13 cellular contexts compared by ENCODE assay signal in genomic region chr11:76652989-76653673, GRCh38. TPM values are rescaled to one million over a fixed set of nuclear protein-coding genes. Genes with fewer than 3 reads are reported as not detected.
DNase-seq lines count a peak whose midpoint lies in the region; ATAC-seq, FAIRE-seq and TF ChIP-seq lines count a peak whose summit lies in the region.
"Had no signal": no experiment of that assay in that cellular context is flagged by ENCODE, and none has a peak within 500 bp of the region (broad histone marks: within the 10 kb centered on the region; RNA-seq: fewer than 3 reads in every experiment).

No MANE protein-coding gene starts in this region.

- WGBS in esophagus muscularis mucosa, result 59% methylated on average over 11 of the region's 12 CpGs
- 66% methylated on average over 12 of the region's 12 CpGs for WGBS in suprapubic skin
- 53% methylated on average over 12 of the region's 12 CpGs for WGBS in HepG2 (ENCODE audit: low lambda C conversion rate)

- TF ChIP-seq CTCF in esophagus muscularis mucosa (IDR thresholded peaks at IDR 0.05) (no peak), mesothelial cell of epicardium (IDR thresholded peaks at IDR 0.05; ENCODE audit: unreplicated experiment) (no peak), suprapubic skin (IDR thresholded peaks at IDR 0.05) (no peak), HepG2 (CRISPR knock-in tag; IDR thresholded peaks at IDR 0.05) (no peak), WERI-Rb-1 (IDR thresholded peaks at IDR 0.05; ENCODE audit: low read depth, low read length) (no peak)

- H3K4me1 ChIP-seq in esophagus muscularis mucosa (peaks cover 52 to 61% (median 57%) of the 10 kb centered on the region in 4 donors), suprapubic skin (peaks cover 39% of the 10 kb centered on the region), HepG2 (ENCODE audit: insufficient read depth, low read length) (no peaks in the 10 kb centered on the region)

- H3K4me1 Mint-ChIP-seq in activated CD4-positive, alpha-beta memory T cell treated with anti-CD3 and anti-CD28 coated beads, Interleukin-2, amount 10 ng/mL, durations not matched to agents 7 days and 5 days, result no peaks in the 10 kb centered on the region
- H3K4me1 Mint-ChIP-seq in mesothelial cell of epicardium, result peaks cover 33% of the 10 kb centered on the region

- no peak overlapping the region for H3K4me2 ChIP-seq in HepG2 (ENCODE audit: low read depth, low read length)

- H3K36me3 ChIP-seq in esophagus muscularis mucosa (peaks cover 0 to 23% (median 4%) of the 10 kb centered on the region in 4 donors), suprapubic skin (peaks cover 4% of the 10 kb centered on the region), HepG2 (replicated peaks in 1 of 2; ENCODE audit: control insufficient read depth in 1 of 2, insufficient read depth in 2 of 2, low read length in 2 of 2) (no peaks in the 10 kb centered on the region), WERI-Rb-1 (no peaks in the 10 kb centered on the region)

- no peak overlapping the region for H3K27ac Mint-ChIP-seq in activated CD4-positive, alpha-beta memory T cell treated with anti-CD3 and anti-CD28 coated beads, Interleukin-2, amount 10 ng/mL, durations not matched to agents 7 days and 5 days
- peak overlapping the region; percentile 75 for H3K27ac Mint-ChIP-seq in mesothelial cell of epicardium
- H3K27ac Mint-ChIP-seq: memory B cell, T-cell had no signal

- H3K4me3 ChIP-seq in esophagus muscularis mucosa (no peak overlapping the region), suprapubic skin (no peak overlapping the region), HepG2 (replicated peaks in 1 of 3; ENCODE audit: insufficient read depth in 1 of 3, low read depth in 2 of 3, low read length in 3 of 3) (no peak overlapping the region), WERI-Rb-1 (ENCODE audit: low read depth, low read length) (no peak overlapping the region)
- H3K4me3 ChIP-seq: skin epidermis had no signal

- CTCF ChIA-PET in activated CD4-positive, alpha-beta memory T cell treated with anti-CD3 and anti-CD28 coated beads, Interleukin-2, amount 10 ng/mL, durations not matched to agents 7 days and 5 days (lab: Charles Lee), result no interaction called here
- CTCF ChIA-PET in HepG2 (lab: Yijun Ruan, JAX; ENCODE audit: low intra/inter-chr PET ratio, low total read pairs), result no interaction called here

- FAIRE-seq in HepG2 (lab: Jason Lieb, UNC), result no peak
- FAIRE-seq: D721Med had no signal

- no peaks in the 10 kb centered on the region for H3K9me3 Mint-ChIP-seq in activated CD4-positive, alpha-beta memory T cell treated with anti-CD3 and anti-CD28 coated beads, Interleukin-2, amount 10 ng/mL, durations not matched to agents 7 days and 5 days
- no peaks in the 10 kb centered on the region for H3K9me3 Mint-ChIP-seq in mesothelial cell of epicardium
- H3K9me3 Mint-ChIP-seq: T-cell had no signal

- H3K27ac ChIP-seq in esophagus muscularis mucosa (replicated peaks in 1 of 4) (peak overlapping the region; percentile 66 to 74 (median 68)), suprapubic skin (peak overlapping the region; percentile 24), HepG2 (ENCODE audit: extremely low read length, insufficient read depth, low read length) (no peak overlapping the region), WERI-Rb-1 (no peak overlapping the region)

- no peak for ATAC-seq in HepG2
- ATAC-seq: T-cell had no signal

- TF ChIP-seq POLR2A in esophagus muscularis mucosa (IDR thresholded peaks at IDR 0.05; ENCODE audit: low read depth), result no peak
- no peak for TF ChIP-seq POLR2A in suprapubic skin (IDR thresholded peaks at IDR 0.05)
- no peak for TF ChIP-seq POLR2A in HepG2 (IDR thresholded peaks at IDR 0.05; ENCODE audit: insufficient read depth in 1 of 2, low read depth in 2 of 2, low read length in 2 of 2)

- no peaks in the 10 kb centered on the region for H3K36me3 Mint-ChIP-seq in activated CD4-positive, alpha-beta memory T cell treated with anti-CD3 and anti-CD28 coated beads, Interleukin-2, amount 10 ng/mL, durations not matched to agents 7 days and 5 days (ENCODE audit: low read depth)
- no peaks in the 10 kb centered on the region for H3K36me3 Mint-ChIP-seq in mesothelial cell of epicardium
- H3K36me3 Mint-ChIP-seq: memory B cell, T-cell had no signal

- H3K27me3 ChIP-seq in esophagus muscularis mucosa, result no peaks in the 10 kb centered on the region
- no peaks in the 10 kb centered on the region for H3K27me3 ChIP-seq in suprapubic skin
- H3K27me3 ChIP-seq in HepG2 (ENCODE audit: control insufficient read depth in 1 of 2, insufficient read depth in 2 of 2, low read length in 2 of 2), result peaks cover 3 to 20% of the 10 kb centered on the region in 2 experiments; a peak in 4 of 5 replicates
- no peaks in the 10 kb centered on the region for H3K27me3 ChIP-seq in WERI-Rb-1 (ENCODE audit: insufficient read depth, low read depth, severe bottlenecking)
- H3K27me3 ChIP-seq: brain microvascular endothelial cell had no signal

- POLR2A ChIA-PET in activated CD4-positive, alpha-beta memory T cell treated with anti-CD3 and anti-CD28 coated beads, Interleukin-2, amount 10 ng/mL, durations not matched to agents 7 days and 5 days (lab: Charles Lee), result no interaction called here
- POLR2A ChIA-PET in HepG2 (lab: Yijun Ruan, JAX), result no interaction called here

- no peaks in the 10 kb centered on the region for H3K79me2 ChIP-seq in HepG2 (ENCODE audit: insufficient read depth, low read length)

- in situ Hi-C loops in HepG2 (cut with HindIII; ENCODE audit: extremely low pct_ligation_motif_present, low pct_unique_long_range_greater_than_20kb), result no loop called here
- in situ Hi-C loops in G401 (cut with HindIII; ENCODE audit: low sequenced_read_pairs), result no loop called here

- H3K9ac ChIP-seq in HepG2 (ENCODE audit: insufficient read depth, low read depth, low read length), result no peak overlapping the region

- peaks cover 22% of the 10 kb centered on the region for H3K27me3 Mint-ChIP-seq in activated CD4-positive, alpha-beta memory T cell treated with anti-CD3 and anti-CD28 coated beads, Interleukin-2, amount 10 ng/mL, durations not matched to agents 7 days and 5 days
- no peaks in the 10 kb centered on the region for H3K27me3 Mint-ChIP-seq in mesothelial cell of epicardium (ENCODE audit: low read depth)

- no peak overlapping the region for H3K4me3 Mint-ChIP-seq in activated CD4-positive, alpha-beta memory T cell treated with anti-CD3 and anti-CD28 coated beads, Interleukin-2, amount 10 ng/mL, durations not matched to agents 7 days and 5 days
- no peak overlapping the region for H3K4me3 Mint-ChIP-seq in mesothelial cell of epicardium
- H3K4me3 Mint-ChIP-seq: memory B cell, T-cell had no signal

- H4K20me1 ChIP-seq in HepG2 (ENCODE audit: insufficient read depth, low read length), result no peaks in the 10 kb centered on the region

- TF ChIP-seq RAD21 in HepG2 (CRISPR knock-in tag; IDR thresholded peaks at IDR 0.05), result no peak

- no TSS peak for BruUV-seq in HepG2 (replicated peaks; lab: Mats Ljungman, UMichigan)

- H2AFZ ChIP-seq in HepG2 (ENCODE audit: low read length), result no peak overlapping the region

- intact Hi-C loops in esophagus muscularis mucosa (cut with DNase I) (no loop called here), HepG2 (cut with micrococcal nuclease; ENCODE audit: unreplicated experiment) (no loop called here)

- H3K9me3 ChIP-seq in esophagus muscularis mucosa (no peaks in the 10 kb centered on the region), suprapubic skin (no peaks in the 10 kb centered on the region), HepG2 (ENCODE audit: low read length) (no peaks in the 10 kb centered on the region), WERI-Rb-1 (ENCODE audit: severe bottlenecking) (no peaks in the 10 kb centered on the region)

- TF ChIP-seq EP300 in esophagus muscularis mucosa (IDR thresholded peaks at IDR 0.05) (no peak), suprapubic skin (IDR thresholded peaks at IDR 0.05) (no peak), HepG2 (IDR thresholded peaks at IDR 0.05; ENCODE audit: low read depth in 2 of 2, low read length in 2 of 2) (no peak), HepG2 (CRISPR knock-in tag; IDR thresholded peaks at IDR 0.05; ENCODE audit: borderline replicate concordance) (no peak)

- peak; percentile 6 for DNase-seq in activated CD4-positive, alpha-beta memory T cell treated with anti-CD3 and anti-CD28 coated beads, Interleukin-2, amount 10 ng/mL, durations not matched to agents 7 days and 5 days
- DNase-seq in esophagus muscularis mucosa (ENCODE audit: extremely low spot score), result no peak
- no peak for DNase-seq in mesothelial cell of epicardium (ENCODE audit: low spot score in 2 of 2, unreplicated experiment in 2 of 2)
- DNase-seq in suprapubic skin (ENCODE audit: low spot score in 2 of 2), result peak in 1 of 2 donors; percentile 72
- no peak for DNase-seq in HepG2 (ENCODE audit: low spot score)
- DNase-seq in D341Med (ENCODE audit: low spot score), result no peak
- DNase-seq in G401 (ENCODE audit: low spot score), result no peak
- no peak for DNase-seq in WERI-Rb-1
- DNase-seq: brain microvascular endothelial cell had no signal

RNA-seq across cellular contexts. Expression of gene LRRC32, which starts 17.4 kb away (rescaled TPM):
- total RNA-seq in activated CD4-positive, alpha-beta memory T cell treated with anti-CD3 and anti-CD28 coated beads, Interleukin-2, amount 10 ng/mL, durations not matched to agents 7 days and 5 days, result 1 to 10 TPM; 7.1 to 7.4 TPM
- total RNA-seq in esophagus muscularis mucosa (10 to 100 TPM; 19.1 to 87.5 (median 45.3) TPM), mesothelial cell of epicardium (37.9 to 44.4 TPM (median 43.2 TPM) in 3 replicates), suprapubic skin (10 to 100 TPM; 10.4 to 23.2 (median 17.5) TPM), HepG2 (2016; rRNA removed; fragmentation: Illumina TruSeq; extraction: Trizol) (not detected in 2 replicates)
- not detected in 2 replicates for total RNA-seq in HepG2 (2016; cell fraction: cytosol; rRNA removed; fragmentation: Illumina TruSeq; extraction: Trizol; ENCODE audit: low read depth)
- not detected in 2 replicates for total RNA-seq in HepG2 (2016; cell fraction: insoluble cytoplasmic fraction; rRNA removed; fragmentation: Illumina TruSeq; extraction: Trizol)
- not detected in 2 replicates for total RNA-seq in HepG2 (2016; cell fraction: membrane; rRNA removed; fragmentation: Illumina TruSeq; extraction: Trizol)
- total RNA-seq in HepG2 (2016; cell fraction: nucleus; rRNA removed; fragmentation: Illumina TruSeq; extraction: Trizol), result not detected in 2 replicates
- 0.07 and 0.12 TPM in 2 replicates for polyA plus RNA-seq in HepG2 (2011; rRNA removed)
- polyA plus RNA-seq in HepG2 (2011; cell fraction: cytosol; rRNA removed), result not detected in 2 replicates
- 0.03 TPM in 1 of 2 replicates, not detected in the other for polyA plus RNA-seq in HepG2 (2011; cell fraction: nucleus; rRNA removed)
- polyA plus RNA-seq in HepG2 (2012), result 0.07 TPM in 1 of 2 replicates, not detected in the other
- not detected in 2 replicates for polyA plus RNA-seq in HepG2 (2016; cell fraction: cytosol; fragmentation: Illumina TruSeq; extraction: Trizol; ENCODE audit: low read depth)
- not detected in 2 replicates for polyA plus RNA-seq in HepG2 (2016; cell fraction: insoluble cytoplasmic fraction; fragmentation: Illumina TruSeq; extraction: Trizol; ENCODE audit: low read depth)
- polyA plus RNA-seq in HepG2 (2016; cell fraction: membrane; fragmentation: Illumina TruSeq; extraction: Trizol; ENCODE audit: low read depth), result not detected in 2 replicates
- polyA plus RNA-seq in HepG2 (2016; cell fraction: nucleus; fragmentation: Illumina TruSeq; extraction: Trizol; ENCODE audit: insufficient read depth, low read depth), result not detected in 2 replicates
- polyA minus RNA-seq in HepG2 (2011; rRNA and poly(A)+ RNA removed; ENCODE audit: low replicate concordance), result 1.6 TPM in 1 of 2 replicates, not detected in the other
- not detected in 2 replicates for polyA minus RNA-seq in HepG2 (2011; cell fraction: cytosol; rRNA and poly(A)+ RNA removed)
- polyA minus RNA-seq in HepG2 (2011; cell fraction: nucleus; rRNA and poly(A)+ RNA removed), result not detected in 2 replicates
- total RNA-seq in G401 (2014; rRNA removed; shearing (Covaris generic)), result 0.49 TPM in 1 of 2 replicates, not detected in the other

Comparison
In these comparisons a context has a peak if more than half of its experiments do, and no peak if none do; other contexts are left out.
1. H3K27ac ChIP-seq: peak in esophagus muscularis mucosa (4 of 4) and suprapubic skin (single experiment); none in HepG2 (single experiment) and WERI-Rb-1 (single experiment).